ENCODE assay signal across 8 cellular contexts in the genomic region with DNA sequence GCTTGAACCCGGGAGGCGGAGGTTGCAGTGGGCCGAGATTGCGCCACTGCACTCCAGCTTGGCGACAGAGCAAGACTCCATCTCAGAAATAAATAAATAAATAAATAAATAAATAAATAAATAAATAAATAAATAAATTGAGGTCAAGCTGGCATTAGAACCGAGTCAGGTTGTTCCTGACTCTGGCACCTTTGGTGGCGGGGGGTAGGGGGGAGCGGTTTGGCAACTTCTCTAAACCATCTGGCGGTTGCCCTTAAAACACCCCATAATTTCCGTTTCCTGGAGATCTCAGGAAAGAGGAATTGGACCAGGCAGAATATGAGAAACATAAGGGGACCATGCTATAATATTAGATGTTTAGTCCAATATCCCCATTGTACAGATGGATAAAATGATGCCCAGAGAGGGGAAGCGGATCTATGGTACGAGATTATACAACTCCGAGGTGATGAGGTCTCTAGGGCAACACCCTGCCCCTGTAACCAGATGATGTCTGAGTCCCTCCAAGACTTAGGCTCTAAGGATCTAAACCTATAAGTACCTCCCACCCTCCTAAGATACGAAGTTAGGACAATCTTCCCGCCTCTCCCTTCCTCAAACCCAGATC. TPM values are rescaled to one million over a fixed set of nuclear protein-coding genes. Genes with fewer than 3 reads are reported as not detected.
DNase-seq lines count a peak whose midpoint lies in the region; ATAC-seq, FAIRE-seq and TF ChIP-seq lines count a peak whose summit lies in the region.

No MANE protein-coding gene starts in this region.

- H3K4me3 ChIP-seq in CD4-positive, alpha-beta memory T cell (ENCODE audit: low read length in 2 of 2): peak overlapping the region; percentile 77 to 85
- peak overlapping the region; percentile 79 for H3K4me3 ChIP-seq in Loucy (ENCODE audit: low read length, poor library complexity, severe bottlenecking)
- peak overlapping the region; percentile 88 for H3K4me3 ChIP-seq in bronchial epithelial cell (ENCODE audit: low read depth, low read length)
- peak overlapping the region; percentile 66 to 76 for H3K4me3 ChIP-seq in muscle layer of colon (ENCODE audit: low read depth in 1 of 2, low read length in 2 of 2)

- H3K79me2 ChIP-seq in Loucy (ENCODE audit: insufficient read depth, low read length): peaks cover 12% of the 10 kb centered on the region; the same call in 1 of the 2 replicates

- no peaks in the 10 kb centered on the region for H3K9me2 ChIP-seq in Loucy (replicated peaks; ENCODE audit: low read depth, low read length)

- peak overlapping the region; percentile 83 to 96 (median 91) for H3K27ac Mint-ChIP-seq in CD4-positive, alpha-beta memory T cell

- FAIRE-seq in bronchial epithelial cell (lab: Jason Lieb, UNC): no peak

- peak overlapping the region; percentile 91 to 97 (median 94) for H3K4me3 Mint-ChIP-seq in CD4-positive, alpha-beta memory T cell

- no peaks in the 10 kb centered on the region for H4K20me1 ChIP-seq in Loucy (ENCODE audit: insufficient read depth, low read length, poor library complexity, severe bottlenecking)

- peak overlapping the region; percentile 72 for H3K4me2 ChIP-seq in Loucy (ENCODE audit: low read depth, low read length, poor library complexity, severe bottlenecking)

- H3K27me3 ChIP-seq in CD4-positive, alpha-beta memory T cell (ENCODE audit: insufficient read depth, low read length): no peaks in the 10 kb centered on the region
- H3K27me3 ChIP-seq in Loucy (ENCODE audit: insufficient read depth, low read length, poor library complexity, severe bottlenecking) (no peaks in the 10 kb centered on the region), bronchial epithelial cell (ENCODE audit: control insufficient read depth, insufficient read depth, low read length) (no peaks in the 10 kb centered on the region), muscle layer of colon (ENCODE audit: control insufficient read depth in 1 of 2, insufficient read depth in 2 of 2, low read length in 2 of 2) (no peaks in the 10 kb centered on the region)

- intact Hi-C loops in CD4-positive, alpha-beta memory T cell (cut with micrococcal nuclease): loop anchor here (1.0 to 5.0 kb wide), 7 partner anchors 141 to 646 kb away; partner anchors contain the start of genes LRRC51, NUMA1, RNF121 and XNDC1N

- no peak for DNase-seq in CD4-positive, alpha-beta memory T cell
- no peak for DNase-seq in bronchial epithelial cell (ENCODE audit: low read depth)
- no peak for DNase-seq in iPS-NIHi7 (ENCODE audit: extremely low spot score)
- DNase-seq in NCI-H226: no peak
- DNase-seq in mucosa of gallbladder (ENCODE audit: low spot score): no peak

- H3K9ac ChIP-seq in Loucy (ENCODE audit: low read depth, low read length, poor library complexity, severe bottlenecking) (peak overlapping the region; percentile 58), muscle layer of colon (ENCODE audit: low read length) (no peak overlapping the region)

- peak overlapping the region; percentile 72 for H3K27ac ChIP-seq in CD4-positive, alpha-beta memory T cell (ENCODE audit: low read depth, low read length)
- peak overlapping the region; percentile 68 for H3K27ac ChIP-seq in muscle layer of colon (ENCODE audit: low read depth, low read length)

- peaks cover 10 to 24% of the 10 kb centered on the region in 2 donors for H3K36me3 Mint-ChIP-seq in CD4-positive, alpha-beta memory T cell

- peaks cover 26% of the 10 kb centered on the region for H3K4me1 ChIP-seq in CD4-positive, alpha-beta memory T cell (ENCODE audit: insufficient read depth, low read length)
- H3K4me1 ChIP-seq in Loucy (ENCODE audit: insufficient read depth, low read length, poor library complexity, severe bottlenecking) (peaks cover 46% of the 10 kb centered on the region), muscle layer of colon (ENCODE audit: insufficient read depth, low read length) (peaks cover 20% of the 10 kb centered on the region)

- H3K9me3 Mint-ChIP-seq in CD4-positive, alpha-beta memory T cell: no peaks in the 10 kb centered on the region

- no peak for TF ChIP-seq CTCF in Loucy (conservative IDR thresholded peaks at IDR 0.05; ENCODE audit: low read length)
- no peak for TF ChIP-seq CTCF in bronchial epithelial cell (IDR thresholded peaks at IDR 0.05; ENCODE audit: insufficient read depth, low read length, severe bottlenecking)

- POLR2A ChIA-PET in CD4-positive, alpha-beta memory T cell (lab: Charles Lee; ENCODE audit: partially characterized antibody): interaction anchor here (0.7 kb wide), 1 partner anchor 209 kb away, joined by 3 read pairs; the partner anchor contains the start of gene INPPL1

- no peak for ATAC-seq in GM19328 (IDR thresholded peaks at IDR 0.05; ENCODE audit: unreplicated experiment)

- H3K9me3 ChIP-seq in CD4-positive, alpha-beta memory T cell (ENCODE audit: control insufficient read depth in 1 of 2, low read length in 2 of 2): no peaks in the 10 kb centered on the region
- H3K9me3 ChIP-seq in Loucy (ENCODE audit: insufficient read depth, low read depth, low read length): no peaks in the 10 kb centered on the region
- H3K9me3 ChIP-seq in muscle layer of colon (ENCODE audit: low read length): no peaks in the 10 kb centered on the region

- peaks cover 13% of the 10 kb centered on the region for H3K36me3 ChIP-seq in CD4-positive, alpha-beta memory T cell (ENCODE audit: insufficient read depth, low read length)
- H3K36me3 ChIP-seq in Loucy (ENCODE audit: insufficient read depth, low read length) (no peaks in the 10 kb centered on the region), bronchial epithelial cell (ENCODE audit: control insufficient read depth, insufficient read depth, low read length) (peaks cover 2% of the 10 kb centered on the region), muscle layer of colon (ENCODE audit: insufficient read depth, low read length) (peaks cover 16% of the 10 kb centered on the region)

- CTCF ChIA-PET in CD4-positive, alpha-beta memory T cell (lab: Charles Lee; ENCODE audit: partially characterized antibody): interaction anchor here (1.0 to 9.6 kb wide), 6 partner anchors 11 to 196 kb away, joined by 3 to 58 read pairs (median 4); no protein-coding TSS in a partner anchor

- peaks cover 17 to 42% (median 35%) of the 10 kb centered on the region in 4 donors for H3K4me1 Mint-ChIP-seq in CD4-positive, alpha-beta memory T cell

- H3K27me3 Mint-ChIP-seq in CD4-positive, alpha-beta memory T cell: peaks cover 0 to 1% of the 10 kb centered on the region in 2 donors

- H2AFZ ChIP-seq in Loucy (ENCODE audit: low read length): peak overlapping the region; percentile 91

- no peaks in the 10 kb centered on the region for H3F3A ChIP-seq in Loucy (ENCODE audit: low read depth)

RNA-seq across cellular contexts. Expression of gene CLPB, which starts 0.8 kb away (rescaled TPM):
- 10 to 100 TPM; 13.5 to 14.7 TPM for total RNA-seq in CD4-positive, alpha-beta memory T cell
- 1 to 10 TPM in 1 of 2 donors, under 1 TPM in 1; 0.76 to 5.3 TPM for polyA plus RNA-seq in CD4-positive, alpha-beta memory T cell
- total RNA-seq in bronchial epithelial cell: 28.5 and 33.7 TPM in 2 replicates
- total RNA-seq in mucosa of gallbladder: 21.6 TPM
